In genomic region chr11:47390084-47390760, GRCh38 we compare ENCODE assay signal across 1 cellular context.
TF ChIP-seq lines count a peak whose summit lies in the region.

No MANE protein-coding gene starts in this region.

TF ChIP-seq in HepG2, 621 proteins besides CTCF, POLR2A, EP300 and RAD21:
- TF ChIP-seq ZNF629 (CRISPR knock-in tag; conservative IDR thresholded peaks at IDR 0.05) (peak; percentile 87), DBP (CRISPR knock-in tag; IDR thresholded peaks at IDR 0.05; ENCODE audit: not compliant biosample characterization) (no peak), ZKSCAN8 (CRISPR knock-in tag; IDR thresholded peaks at IDR 0.05; ENCODE audit: borderline replicate concordance) (peak; percentile 91)
